Comparison of ENCODE assay signal across 12 cellular contexts in genomic region chr10:95297402-95297801, GRCh38. TPM values are rescaled to one million over a fixed set of nuclear protein-coding genes. Genes with fewer than 3 reads are reported as not detected.
DNase-seq lines count a peak whose midpoint lies in the region; ATAC-seq and TF ChIP-seq lines count a peak whose summit lies in the region.
"Had no signal": no experiment of that assay in that cellular context is flagged by ENCODE, and none has a peak within 500 bp of the region (broad histone marks: within the 10 kb centered on the region; RNA-seq: fewer than 3 reads in every experiment).

No MANE protein-coding gene starts in this region.

- peak; percentile 32 for ATAC-seq in GM19438 (IDR thresholded peaks at IDR 0.05; ENCODE audit: low read depth, unreplicated experiment)
- peak; percentile 56 for ATAC-seq in HG03135 (IDR thresholded peaks at IDR 0.05; ENCODE audit: unreplicated experiment)
- no peak for ATAC-seq in mucosa of descending colon
- ATAC-seq: activated T-helper 17 cell treated with anti-CD3 and anti-CD28 coated beads, Interleukin-2, amount 50 U/mL, for 72 hours had no signal

- no peaks in the 10 kb centered on the region for H3K9me2 ChIP-seq in hepatocyte (replicated peaks; ENCODE audit: insufficient read depth)

- H3K36me3 ChIP-seq in mucosa of descending colon (ENCODE audit: low read depth), result no peaks in the 10 kb centered on the region
- H3K36me3 ChIP-seq in hepatocyte (replicated peaks; ENCODE audit: insufficient read depth, low read depth), result no peaks in the 10 kb centered on the region
- H3K36me3 ChIP-seq: HAP-1 had no signal

- H3K4me3 ChIP-seq in GM12865 (ENCODE audit: low read depth, low read length), result no peak overlapping the region
- H3K4me3 ChIP-seq in mucosa of descending colon, result no peak overlapping the region
- H3K4me3 ChIP-seq in hepatocyte, result no peak overlapping the region
- H3K4me3 ChIP-seq: HAP-1, SK-N-MC had no signal

- no peak overlapping the region for H2AFZ ChIP-seq in hepatocyte

- H3K9me3 ChIP-seq in mucosa of descending colon (no peaks in the 10 kb centered on the region), hepatocyte (ENCODE audit: low read depth) (no peaks in the 10 kb centered on the region)
- H3K9me3 ChIP-seq: HAP-1 had no signal

- H3K27ac ChIP-seq in hepatocyte, result no peak overlapping the region
- H3K27ac ChIP-seq: SK-N-MC had no signal

- H3K4me2 ChIP-seq in hepatocyte, result no peak overlapping the region

- 100% methylated on average over 3 of the region's 3 CpGs for WGBS in hepatocyte (ENCODE audit: low lambda C conversion rate, missing lambda C conversion rate)

- no peaks in the 10 kb centered on the region for H4K20me1 ChIP-seq in hepatocyte (ENCODE audit: insufficient read depth, poor library complexity, severe bottlenecking)

- TF ChIP-seq CTCF in GM12865 (IDR thresholded peaks at IDR 0.05; ENCODE audit: insufficient read depth, low read depth, low read length, missing control alignments) (no peak), mucosa of descending colon (IDR thresholded peaks at IDR 0.05) (no peak), hepatocyte (IDR thresholded peaks at IDR 0.05; ENCODE audit: poor library complexity) (no peak)

- H3K4me1 ChIP-seq in mucosa of descending colon (ENCODE audit: low read depth), result peaks cover 18% of the 10 kb centered on the region
- no peaks in the 10 kb centered on the region for H3K4me1 ChIP-seq in hepatocyte (ENCODE audit: insufficient read depth)
- H3K4me1 ChIP-seq: HAP-1 had no signal

- H3K27me3 ChIP-seq in hepatocyte, result no peaks in the 10 kb centered on the region

- peak; percentile 88 for DNase-seq in GM12865 (ENCODE audit: low read depth)
- DNase-seq in UCSD-AML1 (lab: John Stamatoyannopoulos, UW; ENCODE audit: unreplicated experiment), result peak; percentile 75
- DNase-seq in stimulated activated CD4-positive, alpha-beta T cell treated with anti-CD3 and anti-CD28 coated beads, Interleukin-4, amount 100 ng/mL, for 4 hours, result no peak
- no peak for DNase-seq in mucosa of descending colon
- no peak for DNase-seq in hepatocyte (ENCODE audit: low spot score)
- no peak for DNase-seq in 8988T
- DNase-seq: NCI-H1436 had no signal

- intact Hi-C loops in mucosa of descending colon (cut with DNase I, micrococcal nuclease), result no loop called here

- no peaks in the 10 kb centered on the region for H3K79me2 ChIP-seq in hepatocyte

RNA-seq across cellular contexts. Expression of gene PDLIM1, which starts 6.6 kb away (rescaled TPM):
- 100 to 1,000 TPM; 177 to 434 (median 373) TPM for total RNA-seq in mucosa of descending colon
- 58.2 and 61.0 TPM in 2 replicates for total RNA-seq in hepatocyte
- 176 TPM in 2 replicates for polyA plus RNA-seq in hepatocyte

Comparison
In these comparisons a context has a peak if more than half of its experiments do, and no peak if none do; other contexts are left out.
1. DNase-seq: peak in GM12865 (single experiment) and UCSD-AML1 (single experiment); none in stimulated activated CD4-positive, alpha-beta T cell treated with anti-CD3 and anti-CD28 coated beads, Interleukin-4, amount 100 ng/mL, for 4 hours (0 of 2), mucosa of descending colon (0 of 3), hepatocyte (single experiment) and 8988T (single experiment).